In the genomic region with DNA sequence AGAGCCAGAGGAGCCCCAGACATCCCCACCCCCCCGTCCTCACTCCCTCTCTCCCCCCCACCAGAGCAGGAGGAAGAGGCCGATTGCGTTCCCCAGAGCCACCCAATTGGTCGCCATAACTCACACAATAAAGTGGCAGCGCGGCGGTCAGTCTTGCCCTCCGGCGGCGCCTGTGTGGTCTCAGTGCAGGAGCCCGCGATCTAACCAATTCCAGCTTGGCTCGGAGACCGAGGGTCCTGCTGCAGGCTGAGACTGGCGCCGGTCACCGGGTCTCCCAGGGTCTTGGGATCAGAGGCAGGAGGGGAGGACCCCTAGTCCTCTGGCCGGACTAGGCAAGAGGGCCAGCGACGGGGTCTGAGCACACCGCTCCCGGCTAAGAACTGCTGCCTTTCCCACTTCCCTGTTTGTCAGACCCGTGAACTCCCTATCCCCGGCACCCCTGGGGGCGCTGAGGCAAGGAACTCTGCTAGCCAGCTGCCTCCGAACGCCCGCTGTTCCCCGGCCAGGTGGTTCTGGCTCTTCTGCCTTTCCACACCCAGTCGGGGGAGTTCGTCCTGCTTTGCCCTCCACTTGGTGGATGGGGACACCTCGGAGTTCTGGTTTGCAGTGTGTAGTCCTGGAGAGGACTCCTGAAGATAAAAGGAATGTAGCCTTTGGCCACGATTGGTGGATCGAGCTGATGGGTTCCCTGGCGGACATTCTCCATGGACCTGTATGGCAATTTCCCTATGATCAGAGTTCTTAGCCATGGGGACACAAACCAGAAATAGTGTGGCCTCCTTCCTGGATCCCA, we compare ENCODE assay signal across 14 cellular contexts. TPM values are rescaled to one million over a fixed set of nuclear protein-coding genes. Genes with fewer than 3 reads are reported as not detected.
A peak's percentile ranks its signal among the peaks of the same experiment; 100 is the strongest.
DNase-seq lines count a peak whose midpoint lies in the region; ATAC-seq and TF ChIP-seq lines count a peak whose summit lies in the region.
"Had no signal": no experiment of that assay in that cellular context is flagged by ENCODE, and none has a peak within 500 bp of the region (broad histone marks: within the 10 kb centered on the region; RNA-seq: fewer than 3 reads in every experiment).

No MANE protein-coding gene starts in this region.

- BruUV-seq in Caco-2 (replicated peaks; lab: Mats Ljungman, UMichigan) (no TSS peak), HCT116 (replicated peaks; lab: Mats Ljungman, UMichigan) (no TSS peak)

- no peaks in the 10 kb centered on the region for H3K36me3 Mint-ChIP-seq in Caco-2 (ENCODE audit: insufficient read depth, unreplicated experiment)
- H3K36me3 Mint-ChIP-seq: stimulated activated memory B cell treated with anti-CD40 and anti-IgM and Interleukin-4, amounts not matched to agents 10 μg/mL and 1 μg/mL and 100 μg/mL, for 72 hours had no signal

- TF ChIP-seq RAD21 in HCT116 (IDR thresholded peaks at IDR 0.05; ENCODE audit: low read depth) = no peak
- TF ChIP-seq RAD21 in SK-N-SH (IDR thresholded peaks at IDR 0.05; ENCODE audit: low read length) = no peak

- intact Hi-C loops in Caco-2 (cut with micrococcal nuclease; ENCODE audit: unreplicated experiment) = loop anchor here (10.0 kb wide), 2 partner anchors 494 to 1064 kb away; no protein-coding TSS in a partner anchor
- intact Hi-C loops in HCT116 (cut with micrococcal nuclease) = loop anchor here (5.0 kb wide), 1 partner anchor 1326 kb away; no protein-coding TSS in a partner anchor
- intact Hi-C loops in tibial artery (cut with DNase I; ENCODE audit: low total_unique reads) = loop anchor here (5.0 kb wide), 1 partner anchor 731 kb away; no protein-coding TSS in a partner anchor
- intact Hi-C loops in mucosa of descending colon (cut with DNase I, micrococcal nuclease) = loop anchor here in 1 of 2 donors (5.0 kb wide), 1 partner anchor 406 kb away; no protein-coding TSS in a partner anchor

- CTCF ChIA-PET in Caco-2 (lab: Charles Lee) (interaction anchor here (1.3 to 1.4 kb wide), 4 partner anchors 408 to 895 kb away, joined by 3 to 16 read pairs (median 7); no protein-coding TSS in a partner anchor), HCT116 (lab: Charles Lee) (interaction anchor here (0.6 to 2.6 kb wide), 5 partner anchors 409 to 1398 kb away, joined by 3 to 24 read pairs (median 5); no protein-coding TSS in a partner anchor), SK-N-SH (lab: Yijun Ruan, JAX) (interaction anchor here (0.7 to 13.5 kb wide), 34 partner anchors 10 to 1403 kb away, joined by 3 to 264 read pairs (median 4); a partner anchor contains a TSS)

- no peak for ATAC-seq in HCT116
- ATAC-seq in GM21515 (IDR thresholded peaks at IDR 0.05; ENCODE audit: unreplicated experiment) = no peak
- ATAC-seq in mucosa of descending colon = no peak
- ATAC-seq: activated CD8-positive, alpha-beta memory T cell treated with anti-CD3 and anti-CD28 coated beads, Interleukin-2, amount 10 ng/mL, durations not matched to agents 7 days and 5 days had no signal

- TF ChIP-seq CTCF in Caco-2 (IDR thresholded peaks at IDR 0.05; ENCODE audit: insufficient read depth in 1 of 2, low read depth in 1 of 2, low read length in 1 of 2, severe bottlenecking in 1 of 2, unreplicated experiment in 1 of 2) (no peak), HCT116 (IDR thresholded peaks at IDR 0.05 in 2 of 3, conservative IDR thresholded peaks at IDR 0.05 in 1 of 3; ENCODE audit: borderline replicate concordance in 1 of 3, insufficient read depth in 1 of 3, low read depth in 2 of 3, low read length in 2 of 3) (no peak), SK-N-SH (IDR thresholded peaks at IDR 0.05) (no peak), tibial artery (IDR thresholded peaks at IDR 0.05) (no peak), mucosa of descending colon (IDR thresholded peaks at IDR 0.05) (no peak)

- WGBS in SK-N-SH (ENCODE audit: low lambda C conversion rate) = 6% methylated on average over 20 of the region's 35 CpGs

- H3K36me3 ChIP-seq in Caco-2 (ENCODE audit: control insufficient read depth, insufficient read depth, low read length) = no peaks in the 10 kb centered on the region
- no peaks in the 10 kb centered on the region for H3K36me3 ChIP-seq in HCT116 (ENCODE audit: control insufficient read depth in 1 of 2, insufficient read depth in 2 of 2, low read length in 2 of 2)
- no peaks in the 10 kb centered on the region for H3K36me3 ChIP-seq in SK-N-SH (replicated peaks in 1 of 2; ENCODE audit: control insufficient read depth in 1 of 2, insufficient read depth in 2 of 2, low read length in 1 of 2)
- no peaks in the 10 kb centered on the region for H3K36me3 ChIP-seq in tibial artery
- H3K36me3 ChIP-seq in mucosa of descending colon (ENCODE audit: low read depth) = no peaks in the 10 kb centered on the region
- H3K36me3 ChIP-seq: gastroesophageal sphincter had no signal

- H3K4me1 Mint-ChIP-seq in Caco-2 (ENCODE audit: low read depth, unreplicated experiment) = no peaks in the 10 kb centered on the region

- H3K27me3 Mint-ChIP-seq in Caco-2 (ENCODE audit: insufficient read depth, unreplicated experiment) = peaks cover 39% of the 10 kb centered on the region

- peak overlapping the region; percentile 66 for H3K4me3 Mint-ChIP-seq in Caco-2 (ENCODE audit: unreplicated experiment)

- H3K9me3 ChIP-seq in Caco-2 (no peaks in the 10 kb centered on the region), HCT116 (ENCODE audit: control insufficient read depth in 1 of 2, insufficient read depth in 1 of 2, low read depth in 1 of 2, low read length in 2 of 2) (no peaks in the 10 kb centered on the region), SK-N-SH (no peaks in the 10 kb centered on the region), tibial artery (no peaks in the 10 kb centered on the region), mucosa of descending colon (no peaks in the 10 kb centered on the region)
- H3K9me3 ChIP-seq: gastroesophageal sphincter had no signal

- H2AFZ ChIP-seq in HCT116 (ENCODE audit: low read depth, low read length, poor library complexity, severe bottlenecking) (peak overlapping the region; percentile 96), SK-N-SH (ENCODE audit: low read depth) (0 out of 2 replicates have a peak overlapping the region, but pooled peaks have one; percentile 1)

- RAD21 ChIA-PET in HCT116 (lab: Charles Lee; ENCODE audit: low non-redundant PET in 1 of 2, low total read pairs in 2 of 2, uncharacterized antibody in 2 of 2, unreplicated experiment in 2 of 2) = interaction anchor here in 1 of 2 experiments (0.7 kb wide), 1 partner anchor 731 kb away, joined by 3 read pairs; no protein-coding TSS in a partner anchor

- no peak for TF ChIP-seq POLR2A in HCT116 (IDR thresholded peaks at IDR 0.05; ENCODE audit: borderline replicate concordance, extremely low read depth, insufficient read depth, insufficient read length)

- H3K9me2 ChIP-seq in HCT116 (ENCODE audit: insufficient read depth) = no peaks in the 10 kb centered on the region
- no peaks in the 10 kb centered on the region for H3K9me2 ChIP-seq in SK-N-SH

- H3K4me1 ChIP-seq in Caco-2 (peaks cover 9% of the 10 kb centered on the region), HCT116 (ENCODE audit: control insufficient read depth in 1 of 2, insufficient read depth in 2 of 2, low read length in 2 of 2) (peaks cover 5 to 18% of the 10 kb centered on the region in 2 experiments; a peak in 3 of 4 replicates), SK-N-SH (ENCODE audit: control insufficient read depth in 1 of 2, insufficient read depth in 2 of 2, low read depth in 1 of 2, low read length in 1 of 2) (peaks cover 0 to 19% of the 10 kb centered on the region in 2 experiments; a peak in 3 of 4 replicates), tibial artery (peaks cover 0 to 44% (median 37%) of the 10 kb centered on the region in 4 donors), mucosa of descending colon (ENCODE audit: low read depth) (peaks cover 17% of the 10 kb centered on the region)

- no peaks in the 10 kb centered on the region for H3F3A ChIP-seq in SK-N-SH (replicated peaks; ENCODE audit: insufficient read depth)

- H3K27ac Mint-ChIP-seq in Caco-2 (ENCODE audit: unreplicated experiment) = no peak overlapping the region
- H3K27ac Mint-ChIP-seq: activated CD8-positive, alpha-beta memory T cell treated with anti-CD3 and anti-CD28 coated beads, Interleukin-2, amount 10 ng/mL, durations not matched to agents 7 days and 5 days; stimulated activated memory B cell treated with anti-CD40 and anti-IgM and Interleukin-4, amounts not matched to agents 10 μg/mL and 1 μg/mL and 100 μg/mL, for 72 hours had no signal

- H3K9ac ChIP-seq in HCT116 (ENCODE audit: low read length) = no peak overlapping the region
- H3K9ac ChIP-seq in SK-N-SH = no peak overlapping the region

- H3K79me2 ChIP-seq in HCT116 (ENCODE audit: insufficient read depth, low read length) (no peaks in the 10 kb centered on the region), SK-N-SH (ENCODE audit: insufficient read depth) (no peaks in the 10 kb centered on the region)

- TF ChIP-seq EP300 in SK-N-SH (IDR thresholded peaks at IDR 0.05; ENCODE audit: borderline replicate concordance in 1 of 2, low read depth in 1 of 2, low read length in 1 of 2) = no peak

- H3K27ac ChIP-seq in HCT116 (ENCODE audit: low read depth, low read length) (no peak overlapping the region), SK-N-SH (ENCODE audit: low read depth in 2 of 2, low read length in 1 of 2) (no peak overlapping the region), tibial artery (no peak overlapping the region)
- H3K27ac ChIP-seq: gastroesophageal sphincter had no signal

- no peaks in the 10 kb centered on the region for H4K20me1 ChIP-seq in HCT116 (ENCODE audit: insufficient read depth)
- no peaks in the 10 kb centered on the region for H4K20me1 ChIP-seq in SK-N-SH (ENCODE audit: insufficient read depth)

- POLR2A ChIA-PET in Caco-2 (lab: Charles Lee) = no interaction called here
- POLR2A ChIA-PET in HCT116 (lab: Charles Lee) = no interaction called here
- POLR2A ChIA-PET in SK-N-SH (lab: Yijun Ruan, JAX) = no interaction called here

- H3K4me2 ChIP-seq in HCT116 (ENCODE audit: low read length) (peak overlapping the region; percentile 96; the same call in 1 of the 2 replicates), SK-N-SH (peak overlapping the region; percentile 81; the same call in 1 of the 2 replicates)

- no peaks in the 10 kb centered on the region for H3K9me3 Mint-ChIP-seq in Caco-2 (ENCODE audit: unreplicated experiment)
- H3K9me3 Mint-ChIP-seq: stimulated activated memory B cell treated with anti-CD40 and anti-IgM and Interleukin-4, amounts not matched to agents 10 μg/mL and 1 μg/mL and 100 μg/mL, for 72 hours had no signal

- peaks cover 9% of the 10 kb centered on the region for H3K27me3 ChIP-seq in Caco-2 (replicated peaks; ENCODE audit: control insufficient read depth, insufficient read depth, low read length)
- no peaks in the 10 kb centered on the region for H3K27me3 ChIP-seq in HCT116 (ENCODE audit: insufficient read depth, low read length)
- peaks cover 97% of the 10 kb centered on the region for H3K27me3 ChIP-seq in SK-N-SH (ENCODE audit: insufficient read depth)
- peaks cover 11 to 100% of the 10 kb centered on the region in 2 donors for H3K27me3 ChIP-seq in tibial artery

- DNase-seq in Caco-2 (peak in 1 of 2 experiments; percentile 31), HCT116 (ENCODE audit: low read depth, low spot score) (no peak), SK-N-SH (peak; percentile 73), mesenteric fat pad (ENCODE audit: low spot score) (peak; percentile 84), tibial artery (no peak), mucosa of descending colon (no peak), NCI-H510A treated with DMSO at 0.1 percent for 48 hours (lab: John Stamatoyannopoulos, UW) (no peak)
- DNase-seq: activated CD8-positive, alpha-beta memory T cell treated with anti-CD3 and anti-CD28 coated beads, Interleukin-2, amount 10 ng/mL, durations not matched to agents 7 days and 5 days; effector CD4-positive, alpha-beta T cell had no signal

- no peak overlapping the region for H3K4me3 ChIP-seq in Caco-2 (ENCODE audit: low read depth, low read length)
- H3K4me3 ChIP-seq in HCT116 (replicated peaks in 1 of 2; ENCODE audit: low read depth in 1 of 2, low read length in 2 of 2) = peak overlapping the region in 1 of 2 experiments; percentile 64; a peak in 1 of 4 replicates
- peak overlapping the region in 1 of 2 experiments; percentile 48; a peak in 1 of 4 replicates for H3K4me3 ChIP-seq in SK-N-SH (ENCODE audit: low read depth in 2 of 2, low read length in 1 of 2)
- H3K4me3 ChIP-seq in tibial artery = no peak overlapping the region
- H3K4me3 ChIP-seq in mucosa of descending colon = no peak overlapping the region

RNA-seq across cellular contexts. Expression of a gene that starts 1.0 kb away (rescaled TPM):
- not detected in 2 replicates for total RNA-seq in Caco-2 (2022)
- 0.27 TPM for total RNA-seq in HCT116 (2021; ENCODE audit: unreplicated experiment)
- polyA plus RNA-seq in HCT116 (2012) = 0.05 TPM in 1 of 2 replicates, not detected in the other
- not detected in 2 replicates for polyA plus RNA-seq in SK-N-SH (2012; rRNA removed)
- polyA plus RNA-seq in SK-N-SH (2012; cell fraction: cytosol; rRNA removed) = not detected in 2 replicates
- polyA plus RNA-seq in SK-N-SH (2012; cell fraction: nucleus; rRNA removed) = not detected in 2 replicates
- not detected for total RNA-seq in mesenteric fat pad
- total RNA-seq in mucosa of descending colon = not detected
- total RNA-seq: activated CD8-positive, alpha-beta memory T cell treated with anti-CD3 and anti-CD28 coated beads, Interleukin-2, amount 10 ng/mL, durations not matched to agents 7 days and 5 days; gastroesophageal sphincter; liver; omental fat pad had no signal
- polyA plus RNA-seq: liver had no signal

RNA-seq across cellular contexts. Expression of a gene that starts 6.0 kb away (rescaled TPM):
- total RNA-seq in Caco-2 (2022) = not detected in 2 replicates
- total RNA-seq in HCT116 (2021; ENCODE audit: unreplicated experiment) = not detected
- polyA plus RNA-seq in HCT116 (2012) = not detected in 2 replicates
- not detected in 2 replicates for polyA plus RNA-seq in SK-N-SH (2012; rRNA removed)
- 0.01 TPM in 1 of 2 replicates, not detected in the other for polyA plus RNA-seq in SK-N-SH (2012; cell fraction: cytosol; rRNA removed)
- polyA plus RNA-seq in SK-N-SH (2012; cell fraction: nucleus; rRNA removed) = not detected in 2 replicates
- total RNA-seq in mesenteric fat pad = 1.1 TPM
- total RNA-seq in mucosa of descending colon = 1 to 10 TPM in 2 of 3 donors, not detected in 1; 1.1 to 1.5 TPM
- total RNA-seq: activated CD8-positive, alpha-beta memory T cell treated with anti-CD3 and anti-CD28 coated beads, Interleukin-2, amount 10 ng/mL, durations not matched to agents 7 days and 5 days; gastroesophageal sphincter; liver; omental fat pad had no signal
- polyA plus RNA-seq: liver had no signal

RNA-seq across cellular contexts. Expression of a gene that starts 8.5 kb away (rescaled TPM):
- total RNA-seq in Caco-2 (2022) = not detected in 2 replicates
- not detected for total RNA-seq in HCT116 (2021; ENCODE audit: unreplicated experiment)
- not detected in 2 replicates for polyA plus RNA-seq in HCT116 (2012)
- polyA plus RNA-seq in SK-N-SH (2012; rRNA removed) = not detected in 2 replicates
- not detected in 2 replicates for polyA plus RNA-seq in SK-N-SH (2012; cell fraction: cytosol; rRNA removed)
- polyA plus RNA-seq in SK-N-SH (2012; cell fraction: nucleus; rRNA removed) = not detected in 2 replicates
- total RNA-seq in mesenteric fat pad = 1.2 TPM
- total RNA-seq in mucosa of descending colon = 1 to 10 TPM; 1.2 to 2.1 (median 2.1) TPM
- total RNA-seq: activated CD8-positive, alpha-beta memory T cell treated with anti-CD3 and anti-CD28 coated beads, Interleukin-2, amount 10 ng/mL, durations not matched to agents 7 days and 5 days; gastroesophageal sphincter; liver; omental fat pad had no signal
- polyA plus RNA-seq: liver had no signal

RNA-seq across cellular contexts. Expression of a gene that starts 14.8 kb away (rescaled TPM):
- total RNA-seq in Caco-2 (2022) = 0.07 TPM in 1 of 2 replicates, not detected in the other
- total RNA-seq in HCT116 (2021; ENCODE audit: unreplicated experiment) = not detected
- polyA plus RNA-seq in HCT116 (2012) = 0.01 TPM in 1 of 2 replicates, not detected in the other
- not detected in 2 replicates for polyA plus RNA-seq in SK-N-SH (2012; rRNA removed)
- polyA plus RNA-seq in SK-N-SH (2012; cell fraction: cytosol; rRNA removed) = not detected in 2 replicates
- 0.01 TPM in 1 of 2 replicates, not detected in the other for polyA plus RNA-seq in SK-N-SH (2012; cell fraction: nucleus; rRNA removed)
- not detected for total RNA-seq in mesenteric fat pad
- total RNA-seq in mucosa of descending colon = under 1 TPM in 1 of 3 donors, not detected in 2; 0.12 TPM
- total RNA-seq: activated CD8-positive, alpha-beta memory T cell treated with anti-CD3 and anti-CD28 coated beads, Interleukin-2, amount 10 ng/mL, durations not matched to agents 7 days and 5 days; liver; omental fat pad had no signal
- polyA plus RNA-seq: liver had no signal

RNA-seq across cellular contexts. Expression of a gene that starts 18.0 kb away (rescaled TPM):
- total RNA-seq in Caco-2 (2022) = not detected in 2 replicates
- total RNA-seq in HCT116 (2021; ENCODE audit: unreplicated experiment) = not detected
- 0.09 TPM in 1 of 2 replicates, not detected in the other for polyA plus RNA-seq in HCT116 (2012)
- 0.03 and 0.10 TPM in 2 replicates for polyA plus RNA-seq in SK-N-SH (2012; rRNA removed)
- polyA plus RNA-seq in SK-N-SH (2012; cell fraction: cytosol; rRNA removed) = 0.04 TPM in 2 replicates
- 0.06 TPM in 1 of 2 replicates, not detected in the other for polyA plus RNA-seq in SK-N-SH (2012; cell fraction: nucleus; rRNA removed)
- total RNA-seq in mesenteric fat pad = 1.7 TPM
- 1 to 10 TPM; 1.8 to 4.1 (median 3.0) TPM for total RNA-seq in mucosa of descending colon
- total RNA-seq: activated CD8-positive, alpha-beta memory T cell treated with anti-CD3 and anti-CD28 coated beads, Interleukin-2, amount 10 ng/mL, durations not matched to agents 7 days and 5 days; liver had no signal
- polyA plus RNA-seq: liver had no signal

Comparison
In these comparisons a context has a peak if more than half of its experiments do, and no peak if none do; other contexts are left out.
1. DNase-seq: peak in SK-N-SH (single experiment) and mesenteric fat pad (single experiment); none in HCT116 (single experiment), tibial artery (0 of 2), mucosa of descending colon (0 of 3) and NCI-H510A treated with DMSO at 0.1 percent for 48 hours (single experiment).